ENCODE assay signal across 1 cellular context in the genomic region with DNA sequence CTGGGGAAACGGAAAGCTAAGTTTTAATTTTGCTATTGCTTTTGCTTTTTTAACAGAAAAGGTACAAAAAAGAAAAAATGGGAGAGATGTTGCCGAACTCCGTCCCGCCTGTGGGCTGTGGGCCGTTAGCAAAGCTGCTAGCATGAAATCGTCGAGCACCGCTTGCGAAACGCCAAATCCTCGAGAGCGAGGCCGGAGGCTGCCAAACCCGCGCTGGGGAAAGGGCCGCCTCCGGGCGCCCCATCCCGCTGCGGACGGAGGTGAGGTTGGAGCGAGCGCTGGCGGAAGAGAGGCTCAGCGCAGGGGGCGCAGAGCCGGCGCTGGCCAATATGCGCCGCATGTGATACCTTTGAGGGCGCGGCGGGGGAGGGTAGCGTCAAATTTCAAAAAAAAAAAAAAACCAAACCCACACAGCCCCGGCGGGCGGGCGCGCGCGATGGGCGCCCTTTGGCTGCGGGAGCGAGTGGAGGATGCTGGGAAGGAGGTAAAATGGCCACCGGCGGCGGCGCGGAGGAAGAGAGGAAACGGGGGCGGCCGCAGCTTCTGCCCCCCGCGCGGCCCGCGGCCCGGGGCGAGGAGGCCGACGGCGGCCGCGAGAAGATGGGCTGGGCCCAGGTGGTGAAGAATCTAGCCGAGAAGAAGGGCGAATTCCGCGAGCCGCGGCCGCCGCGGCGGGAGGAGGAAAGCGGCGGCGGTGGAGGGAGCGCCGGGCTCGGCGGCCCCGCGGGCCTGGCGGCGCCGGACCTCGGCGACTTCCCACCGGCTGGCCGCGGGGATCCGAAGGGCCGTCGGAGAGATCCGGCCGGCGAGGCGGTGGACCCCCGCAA.
TF ChIP-seq lines count a peak whose summit lies in the region.

A gene with protein sequence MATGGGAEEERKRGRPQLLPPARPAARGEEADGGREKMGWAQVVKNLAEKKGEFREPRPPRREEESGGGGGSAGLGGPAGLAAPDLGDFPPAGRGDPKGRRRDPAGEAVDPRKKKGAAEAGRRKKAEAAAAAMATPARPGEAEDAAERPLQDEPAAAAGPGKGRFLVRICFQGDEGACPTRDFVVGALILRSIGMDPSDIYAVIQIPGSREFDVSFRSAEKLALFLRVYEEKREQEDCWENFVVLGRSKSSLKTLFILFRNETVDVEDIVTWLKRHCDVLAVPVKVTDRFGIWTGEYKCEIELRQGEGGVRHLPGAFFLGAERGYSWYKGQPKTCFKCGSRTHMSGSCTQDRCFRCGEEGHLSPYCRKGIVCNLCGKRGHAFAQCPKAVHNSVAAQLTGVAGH (plus strand): TSS at position 473 of the 827 bp plus-strand sequence. CDS start 17 bp downstream, at position 490.

TF ChIP-seq in WTC11, 78 proteins besides CTCF, POLR2A, EP300 and RAD21 (continued from another document and continues in another):
- TF ChIP-seq, protein P1, sequence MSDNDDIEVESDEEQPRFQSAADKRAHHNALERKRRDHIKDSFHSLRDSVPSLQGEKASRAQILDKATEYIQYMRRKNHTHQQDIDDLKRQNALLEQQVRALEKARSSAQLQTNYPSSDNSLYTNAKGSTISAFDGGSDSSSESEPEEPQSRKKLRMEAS (CRISPR knock-in tag; IDR thresholded peaks at IDR 0.05): peak; percentile 95
- TF ChIP-seq, protein P2, sequence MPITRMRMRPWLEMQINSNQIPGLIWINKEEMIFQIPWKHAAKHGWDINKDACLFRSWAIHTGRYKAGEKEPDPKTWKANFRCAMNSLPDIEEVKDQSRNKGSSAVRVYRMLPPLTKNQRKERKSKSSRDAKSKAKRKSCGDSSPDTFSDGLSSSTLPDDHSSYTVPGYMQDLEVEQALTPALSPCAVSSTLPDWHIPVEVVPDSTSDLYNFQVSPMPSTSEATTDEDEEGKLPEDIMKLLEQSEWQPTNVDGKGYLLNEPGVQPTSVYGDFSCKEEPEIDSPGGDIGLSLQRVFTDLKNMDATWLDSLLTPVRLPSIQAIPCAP (CRISPR knock-in tag; IDR thresholded peaks at IDR 0.05): peak; percentile 58
- TF ChIP-seq ZNF317 (CRISPR knock-in tag; IDR thresholded peaks at IDR 0.05; ENCODE audit: borderline replicate concordance, low read depth) (0 out of 2 replicates have a peak, but pooled peaks have one; percentile 8), FOXJ3 (CRISPR knock-in tag; IDR thresholded peaks at IDR 0.05; ENCODE audit: borderline replicate concordance) (no peak), RORB (CRISPR knock-in tag; IDR thresholded peaks at IDR 0.05) (no peak), TEAD1 (CRISPR knock-in tag; IDR thresholded peaks at IDR 0.05) (peak; percentile 81), OVOL2 (CRISPR knock-in tag; IDR thresholded peaks at IDR 0.05; ENCODE audit: borderline replicate concordance) (no peak), NFYB (CRISPR knock-in tag; conservative IDR thresholded peaks at IDR 0.05; ENCODE audit: low read depth) (no peak), CREB1 (CRISPR knock-in tag; IDR thresholded peaks at IDR 0.05) (peak; percentile 15; the same call in 1 of the 2 replicates), NR1H2 (CRISPR knock-in tag; IDR thresholded peaks at IDR 0.05) (no peak), ZNF671 (CRISPR knock-in tag; IDR thresholded peaks at IDR 0.05) (no peak), RELA (CRISPR knock-in tag; IDR thresholded peaks at IDR 0.05; ENCODE audit: borderline replicate concordance) (peak; percentile 58; the same call in 1 of the 2 replicates), ELF4 (CRISPR knock-in tag; IDR thresholded peaks at IDR 0.05; ENCODE audit: low read depth) (peak; percentile 55; the same call in 1 of the 2 replicates), NFE2L1 (CRISPR knock-in tag; IDR thresholded peaks at IDR 0.05) (peak; percentile 78), MXD4 (CRISPR knock-in tag; IDR thresholded peaks at IDR 0.05; ENCODE audit: borderline replicate concordance) (no peak), HMGA2 (CRISPR knock-in tag; IDR thresholded peaks at IDR 0.05) (no peak), FOXP1 (CRISPR knock-in tag; IDR thresholded peaks at IDR 0.05; ENCODE audit: borderline replicate concordance) (peak; percentile 88; the same call in 1 of the 2 replicates)
- TF ChIP-seq, protein P3, sequence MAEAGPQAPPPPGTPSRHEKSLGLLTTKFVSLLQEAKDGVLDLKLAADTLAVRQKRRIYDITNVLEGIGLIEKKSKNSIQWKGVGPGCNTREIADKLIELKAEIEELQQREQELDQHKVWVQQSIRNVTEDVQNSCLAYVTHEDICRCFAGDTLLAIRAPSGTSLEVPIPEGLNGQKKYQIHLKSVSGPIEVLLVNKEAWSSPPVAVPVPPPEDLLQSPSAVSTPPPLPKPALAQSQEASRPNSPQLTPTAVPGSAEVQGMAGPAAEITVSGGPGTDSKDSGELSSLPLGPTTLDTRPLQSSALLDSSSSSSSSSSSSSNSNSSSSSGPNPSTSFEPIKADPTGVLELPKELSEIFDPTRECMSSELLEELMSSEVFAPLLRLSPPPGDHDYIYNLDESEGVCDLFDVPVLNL (CRISPR knock-in tag; IDR thresholded peaks at IDR 0.05; ENCODE audit: borderline replicate concordance, low read depth): peak; percentile 17; the same call in 1 of the 2 replicates
- TF ChIP-seq, protein P4, sequence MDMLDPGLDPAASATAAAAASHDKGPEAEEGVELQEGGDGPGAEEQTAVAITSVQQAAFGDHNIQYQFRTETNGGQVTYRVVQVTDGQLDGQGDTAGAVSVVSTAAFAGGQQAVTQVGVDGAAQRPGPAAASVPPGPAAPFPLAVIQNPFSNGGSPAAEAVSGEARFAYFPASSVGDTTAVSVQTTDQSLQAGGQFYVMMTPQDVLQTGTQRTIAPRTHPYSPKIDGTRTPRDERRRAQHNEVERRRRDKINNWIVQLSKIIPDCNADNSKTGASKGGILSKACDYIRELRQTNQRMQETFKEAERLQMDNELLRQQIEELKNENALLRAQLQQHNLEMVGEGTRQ (CRISPR knock-in tag; IDR thresholded peaks at IDR 0.05): peak; percentile 59; the same call in 1 of the 2 replicates
- TF ChIP-seq, protein P5, sequence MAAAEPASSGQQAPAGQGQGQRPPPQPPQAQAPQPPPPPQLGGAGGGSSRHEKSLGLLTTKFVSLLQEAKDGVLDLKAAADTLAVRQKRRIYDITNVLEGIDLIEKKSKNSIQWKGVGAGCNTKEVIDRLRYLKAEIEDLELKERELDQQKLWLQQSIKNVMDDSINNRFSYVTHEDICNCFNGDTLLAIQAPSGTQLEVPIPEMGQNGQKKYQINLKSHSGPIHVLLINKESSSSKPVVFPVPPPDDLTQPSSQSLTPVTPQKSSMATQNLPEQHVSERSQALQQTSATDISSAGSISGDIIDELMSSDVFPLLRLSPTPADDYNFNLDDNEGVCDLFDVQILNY (CRISPR knock-in tag; IDR thresholded peaks at IDR 0.05): peak; percentile 88
- TF ChIP-seq, protein P6, sequence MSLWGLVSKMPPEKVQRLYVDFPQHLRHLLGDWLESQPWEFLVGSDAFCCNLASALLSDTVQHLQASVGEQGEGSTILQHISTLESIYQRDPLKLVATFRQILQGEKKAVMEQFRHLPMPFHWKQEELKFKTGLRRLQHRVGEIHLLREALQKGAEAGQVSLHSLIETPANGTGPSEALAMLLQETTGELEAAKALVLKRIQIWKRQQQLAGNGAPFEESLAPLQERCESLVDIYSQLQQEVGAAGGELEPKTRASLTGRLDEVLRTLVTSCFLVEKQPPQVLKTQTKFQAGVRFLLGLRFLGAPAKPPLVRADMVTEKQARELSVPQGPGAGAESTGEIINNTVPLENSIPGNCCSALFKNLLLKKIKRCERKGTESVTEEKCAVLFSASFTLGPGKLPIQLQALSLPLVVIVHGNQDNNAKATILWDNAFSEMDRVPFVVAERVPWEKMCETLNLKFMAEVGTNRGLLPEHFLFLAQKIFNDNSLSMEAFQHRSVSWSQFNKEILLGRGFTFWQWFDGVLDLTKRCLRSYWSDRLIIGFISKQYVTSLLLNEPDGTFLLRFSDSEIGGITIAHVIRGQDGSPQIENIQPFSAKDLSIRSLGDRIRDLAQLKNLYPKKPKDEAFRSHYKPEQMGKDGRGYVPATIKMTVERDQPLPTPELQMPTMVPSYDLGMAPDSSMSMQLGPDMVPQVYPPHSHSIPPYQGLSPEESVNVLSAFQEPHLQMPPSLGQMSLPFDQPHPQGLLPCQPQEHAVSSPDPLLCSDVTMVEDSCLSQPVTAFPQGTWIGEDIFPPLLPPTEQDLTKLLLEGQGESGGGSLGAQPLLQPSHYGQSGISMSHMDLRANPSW (CRISPR knock-in tag; conservative IDR thresholded peaks at IDR 0.05; ENCODE audit: low read depth): no peak
- TF ChIP-seq, protein P7, sequence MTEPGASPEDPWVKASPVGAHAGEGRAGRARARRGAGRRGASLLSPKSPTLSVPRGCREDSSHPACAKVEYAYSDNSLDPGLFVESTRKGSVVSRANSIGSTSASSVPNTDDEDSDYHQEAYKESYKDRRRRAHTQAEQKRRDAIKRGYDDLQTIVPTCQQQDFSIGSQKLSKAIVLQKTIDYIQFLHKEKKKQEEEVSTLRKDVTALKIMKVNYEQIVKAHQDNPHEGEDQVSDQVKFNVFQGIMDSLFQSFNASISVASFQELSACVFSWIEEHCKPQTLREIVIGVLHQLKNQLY (CRISPR knock-in tag; IDR thresholded peaks at IDR 0.05): no peak
- TF ChIP-seq, protein P8, sequence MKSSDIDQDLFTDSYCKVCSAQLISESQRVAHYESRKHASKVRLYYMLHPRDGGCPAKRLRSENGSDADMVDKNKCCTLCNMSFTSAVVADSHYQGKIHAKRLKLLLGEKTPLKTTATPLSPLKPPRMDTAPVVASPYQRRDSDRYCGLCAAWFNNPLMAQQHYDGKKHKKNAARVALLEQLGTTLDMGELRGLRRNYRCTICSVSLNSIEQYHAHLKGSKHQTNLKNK (CRISPR knock-in tag; IDR thresholded peaks at IDR 0.05): no peak
- TF ChIP-seq, protein P9, sequence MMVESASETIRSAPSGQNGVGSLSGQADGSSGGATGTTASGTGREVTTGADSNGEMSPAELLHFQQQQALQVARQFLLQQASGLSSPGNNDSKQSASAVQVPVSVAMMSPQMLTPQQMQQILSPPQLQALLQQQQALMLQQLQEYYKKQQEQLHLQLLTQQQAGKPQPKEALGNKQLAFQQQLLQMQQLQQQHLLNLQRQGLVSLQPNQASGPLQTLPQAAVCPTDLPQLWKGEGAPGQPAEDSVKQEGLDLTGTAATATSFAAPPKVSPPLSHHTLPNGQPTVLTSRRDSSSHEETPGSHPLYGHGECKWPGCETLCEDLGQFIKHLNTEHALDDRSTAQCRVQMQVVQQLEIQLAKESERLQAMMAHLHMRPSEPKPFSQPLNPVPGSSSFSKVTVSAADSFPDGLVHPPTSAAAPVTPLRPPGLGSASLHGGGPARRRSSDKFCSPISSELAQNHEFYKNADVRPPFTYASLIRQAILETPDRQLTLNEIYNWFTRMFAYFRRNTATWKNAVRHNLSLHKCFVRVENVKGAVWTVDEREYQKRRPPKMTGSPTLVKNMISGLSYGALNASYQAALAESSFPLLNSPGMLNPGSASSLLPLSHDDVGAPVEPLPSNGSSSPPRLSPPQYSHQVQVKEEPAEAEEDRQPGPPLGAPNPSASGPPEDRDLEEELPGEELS (CRISPR knock-in tag; IDR thresholded peaks at IDR 0.05): peak; percentile 92
- TF ChIP-seq, protein P10, sequence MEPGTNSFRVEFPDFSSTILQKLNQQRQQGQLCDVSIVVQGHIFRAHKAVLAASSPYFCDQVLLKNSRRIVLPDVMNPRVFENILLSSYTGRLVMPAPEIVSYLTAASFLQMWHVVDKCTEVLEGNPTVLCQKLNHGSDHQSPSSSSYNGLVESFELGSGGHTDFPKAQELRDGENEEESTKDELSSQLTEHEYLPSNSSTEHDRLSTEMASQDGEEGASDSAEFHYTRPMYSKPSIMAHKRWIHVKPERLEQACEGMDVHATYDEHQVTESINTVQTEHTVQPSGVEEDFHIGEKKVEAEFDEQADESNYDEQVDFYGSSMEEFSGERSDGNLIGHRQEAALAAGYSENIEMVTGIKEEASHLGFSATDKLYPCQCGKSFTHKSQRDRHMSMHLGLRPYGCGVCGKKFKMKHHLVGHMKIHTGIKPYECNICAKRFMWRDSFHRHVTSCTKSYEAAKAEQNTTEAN (CRISPR knock-in tag; IDR thresholded peaks at IDR 0.05): peak; percentile 66
- TF ChIP-seq, protein P11, sequence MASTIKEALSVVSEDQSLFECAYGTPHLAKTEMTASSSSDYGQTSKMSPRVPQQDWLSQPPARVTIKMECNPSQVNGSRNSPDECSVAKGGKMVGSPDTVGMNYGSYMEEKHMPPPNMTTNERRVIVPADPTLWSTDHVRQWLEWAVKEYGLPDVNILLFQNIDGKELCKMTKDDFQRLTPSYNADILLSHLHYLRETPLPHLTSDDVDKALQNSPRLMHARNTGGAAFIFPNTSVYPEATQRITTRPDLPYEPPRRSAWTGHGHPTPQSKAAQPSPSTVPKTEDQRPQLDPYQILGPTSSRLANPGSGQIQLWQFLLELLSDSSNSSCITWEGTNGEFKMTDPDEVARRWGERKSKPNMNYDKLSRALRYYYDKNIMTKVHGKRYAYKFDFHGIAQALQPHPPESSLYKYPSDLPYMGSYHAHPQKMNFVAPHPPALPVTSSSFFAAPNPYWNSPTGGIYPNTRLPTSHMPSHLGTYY (CRISPR knock-in tag; IDR thresholded peaks at IDR 0.05): no peak
- TF ChIP-seq, protein P12, sequence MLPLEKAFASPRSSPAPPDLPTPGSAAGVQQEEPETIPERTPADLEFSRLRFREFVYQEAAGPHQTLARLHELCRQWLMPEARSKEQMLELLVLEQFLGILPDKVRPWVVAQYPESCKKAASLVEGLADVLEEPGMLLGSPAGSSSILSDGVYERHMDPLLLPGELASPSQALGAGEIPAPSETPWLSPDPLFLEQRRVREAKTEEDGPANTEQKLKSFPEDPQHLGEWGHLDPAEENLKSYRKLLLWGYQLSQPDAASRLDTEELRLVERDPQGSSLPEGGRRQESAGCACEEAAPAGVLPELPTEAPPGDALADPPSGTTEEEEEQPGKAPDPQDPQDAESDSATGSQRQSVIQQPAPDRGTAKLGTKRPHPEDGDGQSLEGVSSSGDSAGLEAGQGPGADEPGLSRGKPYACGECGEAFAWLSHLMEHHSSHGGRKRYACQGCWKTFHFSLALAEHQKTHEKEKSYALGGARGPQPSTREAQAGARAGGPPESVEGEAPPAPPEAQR (CRISPR knock-in tag; IDR thresholded peaks at IDR 0.05): no peak
- TF ChIP-seq, protein P13, sequence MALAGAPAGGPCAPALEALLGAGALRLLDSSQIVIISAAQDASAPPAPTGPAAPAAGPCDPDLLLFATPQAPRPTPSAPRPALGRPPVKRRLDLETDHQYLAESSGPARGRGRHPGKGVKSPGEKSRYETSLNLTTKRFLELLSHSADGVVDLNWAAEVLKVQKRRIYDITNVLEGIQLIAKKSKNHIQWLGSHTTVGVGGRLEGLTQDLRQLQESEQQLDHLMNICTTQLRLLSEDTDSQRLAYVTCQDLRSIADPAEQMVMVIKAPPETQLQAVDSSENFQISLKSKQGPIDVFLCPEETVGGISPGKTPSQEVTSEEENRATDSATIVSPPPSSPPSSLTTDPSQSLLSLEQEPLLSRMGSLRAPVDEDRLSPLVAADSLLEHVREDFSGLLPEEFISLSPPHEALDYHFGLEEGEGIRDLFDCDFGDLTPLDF (CRISPR knock-in tag; IDR thresholded peaks at IDR 0.05): peak; percentile 65; the same call in 1 of the 2 replicates
